In the genomic region with DNA sequence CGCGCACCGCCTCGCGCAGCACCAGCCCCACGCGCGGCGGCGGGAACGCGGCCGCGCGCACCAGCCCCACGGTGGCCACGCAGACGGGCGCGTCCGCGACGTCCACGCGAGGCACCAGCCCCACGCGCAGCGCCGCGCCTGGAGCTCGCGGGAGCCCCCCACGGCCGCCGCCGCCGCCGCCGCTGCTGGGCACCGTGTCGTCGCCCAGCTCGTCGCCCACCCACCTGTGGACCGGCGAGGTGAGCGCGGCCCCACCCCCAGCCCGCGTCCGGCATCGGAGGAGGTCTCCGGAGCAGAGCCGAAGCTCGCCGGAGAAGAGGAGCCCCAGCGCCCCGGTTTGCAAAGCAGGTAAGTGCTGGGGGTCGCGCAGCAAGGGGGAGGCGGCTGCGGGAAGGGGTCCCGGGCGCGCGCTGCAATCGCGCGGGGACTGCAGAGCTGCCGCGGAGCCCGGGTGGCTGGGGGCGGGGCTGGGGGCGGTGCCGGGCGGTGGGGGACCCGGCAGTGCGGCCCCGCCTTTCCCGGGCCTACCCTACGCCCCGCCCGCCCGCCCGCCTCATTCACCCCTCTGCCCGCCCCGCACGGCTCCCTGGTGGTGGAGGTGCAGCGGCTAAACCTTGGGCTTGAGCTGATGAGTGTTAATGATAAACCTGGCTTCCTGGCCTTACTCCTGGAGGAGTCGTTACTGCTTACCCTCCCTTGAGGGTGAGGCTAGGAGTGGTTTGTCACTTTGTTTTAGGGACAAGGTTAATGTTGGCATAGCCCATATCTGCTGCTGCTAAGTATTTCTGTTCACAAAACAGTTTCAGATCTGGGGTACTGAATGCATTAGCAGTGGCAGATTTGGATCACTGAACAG, we compare ENCODE assay signal across 8 cellular contexts. TPM values are rescaled to one million over a fixed set of nuclear protein-coding genes. Genes with fewer than 3 reads are reported as not detected.
DNase-seq lines count a peak whose midpoint lies in the region; ATAC-seq and TF ChIP-seq lines count a peak whose summit lies in the region.

No MANE protein-coding gene starts in this region.

- peaks cover 30% of the 10 kb centered on the region for H3K4me1 Mint-ChIP-seq in WTC11

- POLR2A ChIA-PET in WTC11 (lab: Charles Lee) = interaction anchor here (1.0 to 2.9 kb wide), 5 partner anchors 9 to 235 kb away, joined by 3 to 10 read pairs (median 5); partner anchors contain the start of gene ICA1L

- H3K36me3 Mint-ChIP-seq in WTC11 = peaks cover 2% of the 10 kb centered on the region; the same call in 1 of the 2 replicates

- peak overlapping the region; percentile 87 to 89 for H3K4me3 ChIP-seq in cardiac fibroblast (replicated peaks in 1 of 2; ENCODE audit: low read depth in 2 of 2, low read length in 2 of 2)

- peak overlapping the region; percentile 81 for H3K4me3 Mint-ChIP-seq in WTC11

- H3K27ac Mint-ChIP-seq in WTC11 = peak overlapping the region; percentile 84

- TF ChIP-seq CTCF in WTC11 (IDR thresholded peaks at IDR 0.05) = no peak
- TF ChIP-seq CTCF in cardiac fibroblast (IDR thresholded peaks at IDR 0.05; ENCODE audit: low read depth, low read length) = no peak

- CTCF ChIA-PET in WTC11 (lab: Charles Lee) = interaction anchor here (6.2 kb wide), 1 partner anchor 45 kb away, joined by 47 read pairs; no protein-coding TSS in a partner anchor

- no peaks in the 10 kb centered on the region for H3K9me3 Mint-ChIP-seq in WTC11

- DNase-seq in AG08395 (ENCODE audit: low spot score) (peak; percentile 92), NCI-H2171 (lab: John Stamatoyannopoulos, UW) (peak; percentile 84), WTC11 (ENCODE audit: low spot score) (peak; percentile 80), cardiac fibroblast (ENCODE audit: low read depth in 2 of 2) (peak; percentile 41 to 56), inferior parietal cortex (ENCODE audit: extremely low spot score) (peak; percentile 71)
- peak; percentile 71 to 82 (median 73) for DNase-seq in stimulated activated CD4-positive, alpha-beta T cell treated with anti-CD3 and anti-CD28 coated beads, Interleukin-12 subunit alpha, Interleukin-12 subunit beta, amount 100 ng/mL, for 48 hours (ENCODE audit: low read depth in 2 of 3, low spot score in 1 of 3)

- H3K27me3 Mint-ChIP-seq in WTC11 (ENCODE audit: low read depth) = no peaks in the 10 kb centered on the region

- ATAC-seq in GM18870 (IDR thresholded peaks at IDR 0.05; ENCODE audit: unreplicated experiment) (peak; percentile 67), HG03097 (IDR thresholded peaks at IDR 0.05; ENCODE audit: low FRiP score, unreplicated experiment) (peak; percentile 68), WTC11 (peak; percentile 70)

TF ChIP-seq in WTC11, 78 proteins besides CTCF, POLR2A, EP300 and RAD21:
- TF ChIP-seq TCF7 (CRISPR knock-in tag; IDR thresholded peaks at IDR 0.05; ENCODE audit: low read depth) (0 out of 2 replicates have a peak, but pooled peaks have one; percentile 21), CREM (CRISPR knock-in tag; IDR thresholded peaks at IDR 0.05) (no peak), MXD4 (CRISPR knock-in tag; IDR thresholded peaks at IDR 0.05; ENCODE audit: borderline replicate concordance) (no peak), KAT7 (CRISPR knock-in tag; IDR thresholded peaks at IDR 0.05; ENCODE audit: borderline replicate concordance) (no peak), GABPB1 (CRISPR knock-in tag; IDR thresholded peaks at IDR 0.05) (0 out of 2 replicates have a peak, but pooled peaks have one; percentile 5), PRDM15 (CRISPR knock-in tag; IDR thresholded peaks at IDR 0.05) (0 out of 2 replicates have a peak, but pooled peaks have one; percentile 38), ZBTB21 (CRISPR knock-in tag; IDR thresholded peaks at IDR 0.05; ENCODE audit: borderline replicate concordance) (no peak), NR2C2 (CRISPR knock-in tag; IDR thresholded peaks at IDR 0.05) (no peak), ZNF416 (CRISPR knock-in tag; IDR thresholded peaks at IDR 0.05) (no peak), ETV6 (CRISPR knock-in tag; IDR thresholded peaks at IDR 0.05) (peak; percentile 52; the same call in 1 of the 2 replicates), FOXP1 (CRISPR knock-in tag; IDR thresholded peaks at IDR 0.05; ENCODE audit: borderline replicate concordance) (no peak), MYBL2 (CRISPR knock-in tag; IDR thresholded peaks at IDR 0.05) (no peak), SMAD3 (CRISPR knock-in tag; IDR thresholded peaks at IDR 0.05; ENCODE audit: borderline replicate concordance) (no peak), FOXK1 (CRISPR knock-in tag; IDR thresholded peaks at IDR 0.05) (no peak), NFYB (CRISPR knock-in tag; conservative IDR thresholded peaks at IDR 0.05; ENCODE audit: low read depth) (peak; percentile 12; the same call in 1 of the 2 replicates)
- TF ChIP-seq, protein P1, sequence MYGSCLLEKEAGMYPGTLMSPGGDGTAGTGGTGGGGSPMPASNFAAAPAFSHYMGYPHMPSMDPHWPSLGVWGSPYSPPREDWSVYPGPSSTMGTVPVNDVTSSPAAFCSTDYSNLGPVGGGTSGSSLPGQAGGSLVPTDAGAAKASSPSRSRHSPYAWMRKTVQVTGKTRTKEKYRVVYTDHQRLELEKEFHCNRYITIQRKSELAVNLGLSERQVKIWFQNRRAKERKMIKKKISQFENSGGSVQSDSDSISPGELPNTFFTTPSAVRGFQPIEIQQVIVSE (CRISPR knock-in tag; IDR thresholded peaks at IDR 0.05; ENCODE audit: borderline replicate concordance) = no peak
- TF ChIP-seq, protein P2, sequence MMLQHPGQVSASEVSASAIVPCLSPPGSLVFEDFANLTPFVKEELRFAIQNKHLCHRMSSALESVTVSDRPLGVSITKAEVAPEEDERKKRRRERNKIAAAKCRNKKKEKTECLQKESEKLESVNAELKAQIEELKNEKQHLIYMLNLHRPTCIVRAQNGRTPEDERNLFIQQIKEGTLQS (CRISPR knock-in tag; conservative IDR thresholded peaks at IDR 0.05) = no peak
- TF ChIP-seq, protein P3, sequence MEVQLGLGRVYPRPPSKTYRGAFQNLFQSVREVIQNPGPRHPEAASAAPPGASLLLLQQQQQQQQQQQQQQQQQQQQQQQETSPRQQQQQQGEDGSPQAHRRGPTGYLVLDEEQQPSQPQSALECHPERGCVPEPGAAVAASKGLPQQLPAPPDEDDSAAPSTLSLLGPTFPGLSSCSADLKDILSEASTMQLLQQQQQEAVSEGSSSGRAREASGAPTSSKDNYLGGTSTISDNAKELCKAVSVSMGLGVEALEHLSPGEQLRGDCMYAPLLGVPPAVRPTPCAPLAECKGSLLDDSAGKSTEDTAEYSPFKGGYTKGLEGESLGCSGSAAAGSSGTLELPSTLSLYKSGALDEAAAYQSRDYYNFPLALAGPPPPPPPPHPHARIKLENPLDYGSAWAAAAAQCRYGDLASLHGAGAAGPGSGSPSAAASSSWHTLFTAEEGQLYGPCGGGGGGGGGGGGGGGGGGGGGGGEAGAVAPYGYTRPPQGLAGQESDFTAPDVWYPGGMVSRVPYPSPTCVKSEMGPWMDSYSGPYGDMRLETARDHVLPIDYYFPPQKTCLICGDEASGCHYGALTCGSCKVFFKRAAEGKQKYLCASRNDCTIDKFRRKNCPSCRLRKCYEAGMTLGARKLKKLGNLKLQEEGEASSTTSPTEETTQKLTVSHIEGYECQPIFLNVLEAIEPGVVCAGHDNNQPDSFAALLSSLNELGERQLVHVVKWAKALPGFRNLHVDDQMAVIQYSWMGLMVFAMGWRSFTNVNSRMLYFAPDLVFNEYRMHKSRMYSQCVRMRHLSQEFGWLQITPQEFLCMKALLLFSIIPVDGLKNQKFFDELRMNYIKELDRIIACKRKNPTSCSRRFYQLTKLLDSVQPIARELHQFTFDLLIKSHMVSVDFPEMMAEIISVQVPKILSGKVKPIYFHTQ (CRISPR knock-in tag; IDR thresholded peaks at IDR 0.05) = no peak

RNA-seq across cellular contexts. Expression of gene FAM117B, which starts 0.9 kb away (rescaled TPM):
- total RNA-seq in WTC11 (2021) = 18.1 to 23.2 TPM (median 23.1 TPM) in 3 replicates

Comparison
In these comparisons a context has a peak if more than half of its experiments do, and no peak if none do; other contexts are left out.
1. Peak in every context shown above with its lines: DNase-seq, ATAC-seq and H3K4me3 ChIP-seq.